Comparison of ENCODE assay signal across 8 cellular contexts in the genomic region with DNA sequence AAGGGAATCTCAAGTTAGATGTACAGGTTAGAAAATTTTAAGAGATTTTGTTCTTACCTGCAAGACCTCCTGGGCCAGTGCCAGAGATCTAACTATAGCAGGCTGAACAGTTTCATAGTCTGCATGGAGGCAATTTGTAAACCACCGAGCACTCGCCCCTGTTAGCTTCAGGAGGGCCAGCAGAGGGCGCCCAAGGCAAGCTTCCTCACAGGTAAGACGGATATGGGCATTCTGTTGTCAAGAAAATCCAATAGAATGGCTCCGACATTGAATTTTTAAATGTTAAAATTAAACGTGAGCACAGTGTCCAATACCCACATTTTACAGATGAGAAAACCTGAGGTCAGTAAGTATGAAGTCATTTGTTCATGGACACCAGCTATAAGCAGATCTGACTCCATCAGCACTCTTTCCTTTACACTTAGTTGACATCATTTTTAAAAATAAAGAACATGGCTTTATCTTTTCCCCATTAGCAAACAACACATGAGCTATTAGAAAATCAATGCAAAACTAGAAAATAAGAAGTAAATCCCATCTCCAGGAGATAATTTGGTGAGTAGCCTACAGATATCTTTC. TPM values are rescaled to one million over a fixed set of nuclear protein-coding genes. Genes with fewer than 3 reads are reported as not detected.
DNase-seq lines count a peak whose midpoint lies in the region; ATAC-seq and TF ChIP-seq lines count a peak whose summit lies in the region.

No MANE protein-coding gene starts in this region.

- no peaks in the 10 kb centered on the region for H3K36me3 Mint-ChIP-seq in activated CD4-positive, alpha-beta T cell treated with anti-CD3 and anti-CD28 coated beads, Interleukin-2, amount 10 ng/mL, durations not matched to agents 24 days and 14 days (ENCODE audit: low read depth)

- H3K4me1 ChIP-seq in colonic mucosa, result no peaks in the 10 kb centered on the region
- H3K4me1 ChIP-seq in liver (ENCODE audit: control insufficient read depth in 4 of 4, insufficient read depth in 4 of 4, low read length in 3 of 4), result peaks cover 2 to 51% (median 31%) of the 10 kb centered on the region in 4 donors

- H3K9ac ChIP-seq in colonic mucosa (ENCODE audit: low read depth in 2 of 2, low read length in 2 of 2) (no peak overlapping the region), liver (ENCODE audit: low read depth in 1 of 2, low read length in 2 of 2) (no peak overlapping the region)

- peaks cover 4% of the 10 kb centered on the region for H3K4me1 Mint-ChIP-seq in activated CD4-positive, alpha-beta T cell treated with anti-CD3 and anti-CD28 coated beads, Interleukin-2, amount 10 ng/mL, durations not matched to agents 24 days and 14 days

- DNase-seq in ACHN (peak; percentile 58), NCI-H526 treated with DMSO at 0.1 percent for 48 hours (lab: John Stamatoyannopoulos, UW) (peak; percentile 79), colonic mucosa (peak; percentile 84)
- peak; percentile 89 for DNase-seq in activated CD4-positive, alpha-beta T cell treated with anti-CD3 and anti-CD28 coated beads, Interleukin-2, amount 10 ng/mL, durations not matched to agents 24 days and 14 days
- DNase-seq in stimulated activated CD4-positive, alpha-beta T cell treated with anti-CD3 and anti-CD28 coated beads, TNF-alpha, amount 100 ng/mL, for 24 hours (ENCODE audit: low read depth in 3 of 3), result peak; percentile 29 to 65 (median 34)

- intact Hi-C loops in activated CD4-positive, alpha-beta T cell treated with anti-CD3 and anti-CD28 coated beads, Interleukin-2, amount 10 ng/mL, durations not matched to agents 24 days and 14 days (cut with micrococcal nuclease), result loop anchor here (5.0 to 10.0 kb wide), 2 partner anchors 66 to 67 kb away; no protein-coding TSS in a partner anchor
- intact Hi-C loops in colonic mucosa (cut with DNase I), result loop anchor here (5.0 kb wide), 2 partner anchors 58 to 67 kb away; no protein-coding TSS in a partner anchor

- peaks cover 4% of the 10 kb centered on the region for H3K9me3 Mint-ChIP-seq in activated CD4-positive, alpha-beta T cell treated with anti-CD3 and anti-CD28 coated beads, Interleukin-2, amount 10 ng/mL, durations not matched to agents 24 days and 14 days

- H3K36me3 ChIP-seq in colonic mucosa, result no peaks in the 10 kb centered on the region
- no peaks in the 10 kb centered on the region for H3K36me3 ChIP-seq in liver (ENCODE audit: control insufficient read depth in 4 of 4, insufficient read depth in 3 of 4, low read depth in 1 of 4, low read length in 3 of 4)

- peak; percentile 89 to 92 for TF ChIP-seq RAD21 in liver (IDR thresholded peaks at IDR 0.05)

- peak; percentile 84 for ATAC-seq in GM18868 (IDR thresholded peaks at IDR 0.05; ENCODE audit: unreplicated experiment)
- ATAC-seq in HG03460 (IDR thresholded peaks at IDR 0.05; ENCODE audit: unreplicated experiment), result peak; percentile 73

- WGBS in liver, result under 1% methylated on average over 6 of the region's 6 CpGs

- no peak overlapping the region for H3K27ac Mint-ChIP-seq in activated CD4-positive, alpha-beta T cell treated with anti-CD3 and anti-CD28 coated beads, Interleukin-2, amount 10 ng/mL, durations not matched to agents 24 days and 14 days

- TF ChIP-seq CTCF in colonic mucosa (IDR thresholded peaks at IDR 0.05), result peak; percentile 92
- TF ChIP-seq CTCF in liver (IDR thresholded peaks at IDR 0.05; ENCODE audit: low read depth, low read length, missing input control), result peak; percentile 87

- H3K4me3 Mint-ChIP-seq in activated CD4-positive, alpha-beta T cell treated with anti-CD3 and anti-CD28 coated beads, Interleukin-2, amount 10 ng/mL, durations not matched to agents 24 days and 14 days, result no peak overlapping the region

- peaks cover 54% of the 10 kb centered on the region for H3K27me3 Mint-ChIP-seq in activated CD4-positive, alpha-beta T cell treated with anti-CD3 and anti-CD28 coated beads, Interleukin-2, amount 10 ng/mL, durations not matched to agents 24 days and 14 days

- H3K27me3 ChIP-seq in colonic mucosa, result no peaks in the 10 kb centered on the region
- no peaks in the 10 kb centered on the region for H3K27me3 ChIP-seq in liver (ENCODE audit: control insufficient read depth in 4 of 4, insufficient read depth in 4 of 4, low read length in 3 of 4)

- H3K9me3 ChIP-seq in colonic mucosa, result no peaks in the 10 kb centered on the region
- no peaks in the 10 kb centered on the region for H3K9me3 ChIP-seq in liver (ENCODE audit: control insufficient read depth in 4 of 4, low read length in 3 of 4)

- in situ Hi-C loops in ACHN (cut with HindIII; ENCODE audit: low pct_ligation_motif_present, low pct_unique_long_range_greater_than_20kb, low sequenced_read_pairs), result no loop called here

- H3K27ac ChIP-seq in colonic mucosa (no peak overlapping the region), liver (ENCODE audit: low read depth in 1 of 2, low read length in 2 of 2) (peak overlapping the region in 1 of 2 donors; percentile 20)

- H3K4me3 ChIP-seq in colonic mucosa (no peak overlapping the region), liver (ENCODE audit: low read depth in 1 of 3, low read length in 3 of 3) (no peak overlapping the region)

TF ChIP-seq in liver, 16 proteins besides CTCF, POLR2A, EP300 and RAD21:
- TF ChIP-seq, protein P1, sequence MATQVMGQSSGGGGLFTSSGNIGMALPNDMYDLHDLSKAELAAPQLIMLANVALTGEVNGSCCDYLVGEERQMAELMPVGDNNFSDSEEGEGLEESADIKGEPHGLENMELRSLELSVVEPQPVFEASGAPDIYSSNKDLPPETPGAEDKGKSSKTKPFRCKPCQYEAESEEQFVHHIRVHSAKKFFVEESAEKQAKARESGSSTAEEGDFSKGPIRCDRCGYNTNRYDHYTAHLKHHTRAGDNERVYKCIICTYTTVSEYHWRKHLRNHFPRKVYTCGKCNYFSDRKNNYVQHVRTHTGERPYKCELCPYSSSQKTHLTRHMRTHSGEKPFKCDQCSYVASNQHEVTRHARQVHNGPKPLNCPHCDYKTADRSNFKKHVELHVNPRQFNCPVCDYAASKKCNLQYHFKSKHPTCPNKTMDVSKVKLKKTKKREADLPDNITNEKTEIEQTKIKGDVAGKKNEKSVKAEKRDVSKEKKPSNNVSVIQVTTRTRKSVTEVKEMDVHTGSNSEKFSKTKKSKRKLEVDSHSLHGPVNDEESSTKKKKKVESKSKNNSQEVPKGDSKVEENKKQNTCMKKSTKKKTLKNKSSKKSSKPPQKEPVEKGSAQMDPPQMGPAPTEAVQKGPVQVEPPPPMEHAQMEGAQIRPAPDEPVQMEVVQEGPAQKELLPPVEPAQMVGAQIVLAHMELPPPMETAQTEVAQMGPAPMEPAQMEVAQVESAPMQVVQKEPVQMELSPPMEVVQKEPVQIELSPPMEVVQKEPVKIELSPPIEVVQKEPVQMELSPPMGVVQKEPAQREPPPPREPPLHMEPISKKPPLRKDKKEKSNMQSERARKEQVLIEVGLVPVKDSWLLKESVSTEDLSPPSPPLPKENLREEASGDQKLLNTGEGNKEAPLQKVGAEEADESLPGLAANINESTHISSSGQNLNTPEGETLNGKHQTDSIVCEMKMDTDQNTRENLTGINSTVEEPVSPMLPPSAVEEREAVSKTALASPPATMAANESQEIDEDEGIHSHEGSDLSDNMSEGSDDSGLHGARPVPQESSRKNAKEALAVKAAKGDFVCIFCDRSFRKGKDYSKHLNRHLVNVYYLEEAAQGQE (IDR thresholded peaks at IDR 0.05), result no peak
- peak in 1 of 2 donors; percentile 29 for TF ChIP-seq RXRA (IDR thresholded peaks at IDR 0.05)
- no peak for TF ChIP-seq JUND (IDR thresholded peaks at IDR 0.05)
- TF ChIP-seq YY1 (IDR thresholded peaks at IDR 0.05), result peak; percentile 51
- TF ChIP-seq, protein P2, sequence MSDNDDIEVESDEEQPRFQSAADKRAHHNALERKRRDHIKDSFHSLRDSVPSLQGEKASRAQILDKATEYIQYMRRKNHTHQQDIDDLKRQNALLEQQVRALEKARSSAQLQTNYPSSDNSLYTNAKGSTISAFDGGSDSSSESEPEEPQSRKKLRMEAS (IDR thresholded peaks at IDR 0.05), result no peak
- no peak for TF ChIP-seq EGR1 (IDR thresholded peaks at IDR 0.05; ENCODE audit: low read depth in 2 of 2)
- no peak for TF ChIP-seq NR2F2 (IDR thresholded peaks at IDR 0.05)
- TF ChIP-seq FOXA1 (IDR thresholded peaks at IDR 0.05), result no peak
- no peak for TF ChIP-seq FOXA2 (IDR thresholded peaks at IDR 0.05)
- TF ChIP-seq, protein P3, sequence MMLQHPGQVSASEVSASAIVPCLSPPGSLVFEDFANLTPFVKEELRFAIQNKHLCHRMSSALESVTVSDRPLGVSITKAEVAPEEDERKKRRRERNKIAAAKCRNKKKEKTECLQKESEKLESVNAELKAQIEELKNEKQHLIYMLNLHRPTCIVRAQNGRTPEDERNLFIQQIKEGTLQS (IDR thresholded peaks at IDR 0.05), result no peak
- TF ChIP-seq, protein P4, sequence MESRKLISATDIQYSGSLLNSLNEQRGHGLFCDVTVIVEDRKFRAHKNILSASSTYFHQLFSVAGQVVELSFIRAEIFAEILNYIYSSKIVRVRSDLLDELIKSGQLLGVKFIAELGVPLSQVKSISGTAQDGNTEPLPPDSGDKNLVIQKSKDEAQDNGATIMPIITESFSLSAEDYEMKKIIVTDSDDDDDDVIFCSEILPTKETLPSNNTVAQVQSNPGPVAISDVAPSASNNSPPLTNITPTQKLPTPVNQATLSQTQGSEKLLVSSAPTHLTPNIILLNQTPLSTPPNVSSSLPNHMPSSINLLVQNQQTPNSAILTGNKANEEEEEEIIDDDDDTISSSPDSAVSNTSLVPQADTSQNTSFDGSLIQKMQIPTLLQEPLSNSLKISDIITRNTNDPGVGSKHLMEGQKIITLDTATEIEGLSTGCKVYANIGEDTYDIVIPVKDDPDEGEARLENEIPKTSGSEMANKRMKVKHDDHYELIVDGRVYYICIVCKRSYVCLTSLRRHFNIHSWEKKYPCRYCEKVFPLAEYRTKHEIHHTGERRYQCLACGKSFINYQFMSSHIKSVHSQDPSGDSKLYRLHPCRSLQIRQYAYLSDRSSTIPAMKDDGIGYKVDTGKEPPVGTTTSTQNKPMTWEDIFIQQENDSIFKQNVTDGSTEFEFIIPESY (IDR thresholded peaks at IDR 0.05), result no peak
- peak; percentile 13 for TF ChIP-seq SP1 (IDR thresholded peaks at IDR 0.05)
- no peak for TF ChIP-seq GABPA (IDR thresholded peaks at IDR 0.05 in 1 of 2, conservative IDR thresholded peaks at IDR 0.05 in 1 of 2)
- TF ChIP-seq HNF4G (IDR thresholded peaks at IDR 0.05), result peak; percentile 8
- peak; percentile 10 to 57 for TF ChIP-seq HNF4A (conservative IDR thresholded peaks at IDR 0.05)
- no peak for TF ChIP-seq TAF1 (conservative IDR thresholded peaks at IDR 0.05)

RNA-seq across cellular contexts. Expression of a gene that starts 2.2 kb away (rescaled TPM):
- total RNA-seq in activated CD4-positive, alpha-beta T cell treated with anti-CD3 and anti-CD28 coated beads, Interleukin-2, amount 10 ng/mL, durations not matched to agents 24 days and 14 days, result 0.19 and 0.40 TPM in 2 replicates
- total RNA-seq in colonic mucosa, result 100 to 1,000 TPM in 1 of 2 donors, 10 to 100 TPM in 1; 90.2 to 169 TPM
- total RNA-seq in liver, result under 1 TPM; 0.08 to 0.19 TPM
- under 1 TPM in 1 of 2 donors, not detected in 1; 0.15 TPM for polyA plus RNA-seq in liver

RNA-seq across cellular contexts. Expression of a gene that starts 40.4 kb away (rescaled TPM):
- not detected in 2 replicates for total RNA-seq in activated CD4-positive, alpha-beta T cell treated with anti-CD3 and anti-CD28 coated beads, Interleukin-2, amount 10 ng/mL, durations not matched to agents 24 days and 14 days
- 100 to 1,000 TPM; 271 to 374 TPM for total RNA-seq in colonic mucosa
- total RNA-seq in liver, result 100 to 1,000 TPM; 297 to 846 TPM
- 100 to 1,000 TPM; 836 to 944 TPM for polyA plus RNA-seq in liver

Comparison
In these comparisons a context has a peak if more than half of its experiments do, and no peak if none do; other contexts are left out.
1. DNase-seq: peak in every context shown above with its lines; median percentile 89 in activated CD4-positive, alpha-beta T cell treated with anti-CD3 and anti-CD28 coated beads, Interleukin-2, amount 10 ng/mL, durations not matched to agents 24 days and 14 days; 84 in colonic mucosa; 79 in NCI-H526 treated with DMSO at 0.1 percent for 48 hours; 58 in ACHN; 34 in stimulated activated CD4-positive, alpha-beta T cell treated with anti-CD3 and anti-CD28 coated beads, TNF-alpha, amount 100 ng/mL, for 24 hours.
2. RNA of a gene that starts 2.2 kb away (total RNA-seq): 90.2 to 169 TPM in colonic mucosa; 0.19 to 0.40 TPM in activated CD4-positive, alpha-beta T cell treated with anti-CD3 and anti-CD28 coated beads, Interleukin-2, amount 10 ng/mL, durations not matched to agents 24 days and 14 days and 0.08 to 0.19 TPM in liver; every median in the first group is over 10 times any median in the second.
3. RNA of a gene that starts 40.4 kb away (total RNA-seq): 297 to 846 TPM in liver and 271 to 374 TPM in colonic mucosa; not detected in activated CD4-positive, alpha-beta T cell treated with anti-CD3 and anti-CD28 coated beads, Interleukin-2, amount 10 ng/mL, durations not matched to agents 24 days and 14 days; every median in the first group is over 100 times any median in the second.